In the genomic region with DNA sequence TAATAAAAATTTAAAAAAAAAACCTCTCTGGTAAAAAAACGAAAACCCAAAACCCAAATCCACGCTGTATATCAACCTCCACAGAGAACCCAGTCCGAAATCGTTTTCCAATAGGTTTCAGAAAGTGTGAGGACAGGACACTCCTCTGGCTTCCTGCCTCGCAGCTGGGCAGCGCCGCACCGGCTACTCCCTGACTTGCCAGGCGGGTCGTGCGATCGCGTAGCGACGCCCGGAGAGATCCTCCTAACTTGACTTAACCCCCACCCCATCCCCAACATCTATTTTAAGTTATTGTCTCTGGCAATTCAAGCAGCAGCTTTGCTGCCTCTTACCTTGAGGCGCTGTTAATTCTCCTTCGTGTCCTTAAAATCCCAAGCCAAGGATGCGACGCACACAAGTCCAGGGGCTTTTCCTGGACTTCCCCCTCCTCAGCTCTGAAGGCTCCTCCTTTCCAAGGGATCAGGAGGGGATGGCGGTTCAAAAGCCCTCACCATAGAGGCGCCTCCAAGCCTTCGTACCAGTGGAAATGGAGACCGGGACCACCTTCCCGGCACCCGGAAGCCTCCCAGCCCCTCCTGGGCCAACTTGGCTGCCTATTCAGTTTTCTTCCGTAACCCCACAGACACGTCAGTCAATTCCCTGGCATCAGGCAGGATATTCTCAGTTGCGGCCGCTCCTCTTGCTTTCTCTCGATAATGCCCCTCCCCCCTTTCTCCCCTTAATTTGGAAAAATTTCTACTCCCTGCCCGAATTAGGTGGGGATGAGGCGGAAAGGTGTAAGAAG, we compare ENCODE assay signal across 8 cellular contexts. TPM values are rescaled to one million over a fixed set of nuclear protein-coding genes. Genes with fewer than 3 reads are reported as not detected.
DNase-seq lines count a peak whose midpoint lies in the region; ATAC-seq, FAIRE-seq and TF ChIP-seq lines count a peak whose summit lies in the region.

No MANE protein-coding gene starts in this region.

- POLR2A ChIA-PET in activated CD4-positive, alpha-beta T cell treated with anti-CD3 and anti-CD28 coated beads, Interleukin-2, amount 10 ng/mL, durations not matched to agents 7 days and 5 days (lab: Charles Lee), result no interaction called here

- TF ChIP-seq POLR2A in prostate gland (IDR thresholded peaks at IDR 0.05) (no peak), GM12892 (IDR thresholded peaks at IDR 0.05; ENCODE audit: low read depth, low read length) (no peak)

- H3K27ac ChIP-seq in prostate gland, result no peak overlapping the region

- H3K36me3 ChIP-seq in NT2/D1 (ENCODE audit: insufficient read depth, insufficient read length, low read length), result no peaks in the 10 kb centered on the region
- no peaks in the 10 kb centered on the region for H3K36me3 ChIP-seq in prostate gland

- no peak overlapping the region for H3K27ac Mint-ChIP-seq in activated CD4-positive, alpha-beta T cell treated with anti-CD3 and anti-CD28 coated beads, Interleukin-2, amount 10 ng/mL, durations not matched to agents 7 days and 5 days

- H3K4me3 Mint-ChIP-seq in activated T-cell treated with anti-CD3 and anti-CD28 coated beads, Interleukin-2, amount 50 U/mL, for 4 hours, result peak overlapping the region; percentile 60
- H3K4me3 Mint-ChIP-seq in activated CD4-positive, alpha-beta T cell treated with anti-CD3 and anti-CD28 coated beads, Interleukin-2, amount 10 ng/mL, durations not matched to agents 7 days and 5 days, result no peak overlapping the region

- no peak for FAIRE-seq in GM12892 (lab: Jason Lieb, UNC)

- H3K36me3 Mint-ChIP-seq in activated T-cell treated with anti-CD3 and anti-CD28 coated beads, Interleukin-2, amount 50 U/mL, for 4 hours (ENCODE audit: insufficient read depth), result no peaks in the 10 kb centered on the region
- no peaks in the 10 kb centered on the region for H3K36me3 Mint-ChIP-seq in activated CD4-positive, alpha-beta T cell treated with anti-CD3 and anti-CD28 coated beads, Interleukin-2, amount 10 ng/mL, durations not matched to agents 7 days and 5 days (ENCODE audit: low read depth)

- TF ChIP-seq CTCF in fibroblast of the aortic adventitia (IDR thresholded peaks at IDR 0.05; ENCODE audit: insufficient read depth, low read length), result no peak
- no peak for TF ChIP-seq CTCF in prostate gland (IDR thresholded peaks at IDR 0.05)

- peak overlapping the region; percentile 66 for H3K9ac ChIP-seq in NT2/D1 (ENCODE audit: insufficient read length, low read depth)

- H3K4me1 Mint-ChIP-seq in activated T-cell treated with anti-CD3 and anti-CD28 coated beads, Interleukin-2, amount 50 U/mL, for 4 hours (ENCODE audit: low read depth), result peaks cover 13% of the 10 kb centered on the region
- H3K4me1 Mint-ChIP-seq in activated CD4-positive, alpha-beta T cell treated with anti-CD3 and anti-CD28 coated beads, Interleukin-2, amount 10 ng/mL, durations not matched to agents 7 days and 5 days, result peaks cover 8% of the 10 kb centered on the region

- intact Hi-C loops in prostate gland (cut with DNase I), result no loop called here

- peaks cover 54% of the 10 kb centered on the region for H3K27me3 Mint-ChIP-seq in activated T-cell treated with anti-CD3 and anti-CD28 coated beads, Interleukin-2, amount 50 U/mL, for 4 hours (ENCODE audit: low read depth)
- peaks cover 45% of the 10 kb centered on the region for H3K27me3 Mint-ChIP-seq in activated CD4-positive, alpha-beta T cell treated with anti-CD3 and anti-CD28 coated beads, Interleukin-2, amount 10 ng/mL, durations not matched to agents 7 days and 5 days

- WGBS in prostate gland, result under 1% methylated on average over 33 of the region's 33 CpGs

- peak overlapping the region; percentile 56 for H3K4me3 ChIP-seq in NT2/D1 (ENCODE audit: insufficient read length, low read depth)
- peak overlapping the region; percentile 45 for H3K4me3 ChIP-seq in fibroblast of the aortic adventitia (ENCODE audit: low read depth, low read length)
- H3K4me3 ChIP-seq in prostate gland, result peak overlapping the region; percentile 7 to 18

- no peak for DNase-seq in activated T-cell treated with anti-CD3 and anti-CD28 coated beads, Interleukin-2, amount 50 U/mL, for 4 hours
- no peak for DNase-seq in activated T-cell treated with anti-CD3 and anti-CD28 coated beads, Interleukin-2, amount 50 U/mL, for 1 hour
- DNase-seq in NT2/D1 (ENCODE audit: low read depth, low spot score) (peak; percentile 28), fibroblast of the aortic adventitia (ENCODE audit: low read depth) (no peak), prostate gland (ENCODE audit: low spot score) (no peak), GM12892 (ENCODE audit: insufficient read length) (no peak)
- no peak for DNase-seq in activated CD4-positive, alpha-beta T cell treated with anti-CD3 and anti-CD28 coated beads, Interleukin-2, amount 10 ng/mL, durations not matched to agents 7 days and 5 days

- CTCF ChIA-PET in activated CD4-positive, alpha-beta T cell treated with anti-CD3 and anti-CD28 coated beads, Interleukin-2, amount 10 ng/mL, durations not matched to agents 7 days and 5 days (lab: Charles Lee), result no interaction called here

- ATAC-seq in activated T-cell treated with anti-CD3 and anti-CD28 coated beads, Interleukin-2, amount 50 U/mL, for 4 hours, result no peak
- no peak for ATAC-seq in HG02678 (IDR thresholded peaks at IDR 0.05; ENCODE audit: unreplicated experiment)

- H3K9me3 ChIP-seq in NT2/D1 (ENCODE audit: insufficient read depth, low read length) (no peaks in the 10 kb centered on the region), prostate gland (no peaks in the 10 kb centered on the region)

- H3K9me3 Mint-ChIP-seq in activated T-cell treated with anti-CD3 and anti-CD28 coated beads, Interleukin-2, amount 50 U/mL, for 4 hours, result no peaks in the 10 kb centered on the region
- no peaks in the 10 kb centered on the region for H3K9me3 Mint-ChIP-seq in activated CD4-positive, alpha-beta T cell treated with anti-CD3 and anti-CD28 coated beads, Interleukin-2, amount 10 ng/mL, durations not matched to agents 7 days and 5 days

- H3K27me3 ChIP-seq in NT2/D1 (ENCODE audit: insufficient read depth, insufficient read length) (peaks cover 46% of the 10 kb centered on the region), prostate gland (replicated peaks; ENCODE audit: insufficient read depth) (peaks cover 10% of the 10 kb centered on the region)

- H3K4me1 ChIP-seq in NT2/D1 (ENCODE audit: insufficient read depth, insufficient read length), result peaks cover 2% of the 10 kb centered on the region
- H3K4me1 ChIP-seq in prostate gland (replicated peaks), result no peaks in the 10 kb centered on the region

RNA-seq across cellular contexts. Expression of gene LINGO2, which starts 0.6 kb away (rescaled TPM):
- total RNA-seq in activated T-cell treated with anti-CD3 and anti-CD28 coated beads, Interleukin-2, amount 50 U/mL, for 4 hours, result not detected
- total RNA-seq in fibroblast of the aortic adventitia (ENCODE audit: low replicate concordance) (not detected in 2 replicates), prostate gland (under 1 TPM in 1 of 2 donors, not detected in 1; 0.85 TPM)
- polyA plus RNA-seq in GM12892 (2012; ENCODE audit: missing spikeins), result not detected
- total RNA-seq in activated CD4-positive, alpha-beta T cell treated with anti-CD3 and anti-CD28 coated beads, Interleukin-2, amount 10 ng/mL, durations not matched to agents 7 days and 5 days, result not detected
